In genomic region chr11:79192836-79193235, GRCh38 we compare ENCODE assay signal across 24 cellular contexts.
"Had no signal": no experiment of that assay in that cellular context is flagged by ENCODE, and none has a peak within 500 bp of the region (broad histone marks: within the 10 kb centered on the region; RNA-seq: fewer than 3 reads in every experiment).

No MANE protein-coding gene starts in this region.

- DNase-seq: colonic mucosa; cortex of kidney; dermis blood vessel endothelial cell; dorsolateral prefrontal cortex; effector CD4-positive, alpha-beta T cell; effector CD8-positive, alpha-beta T cell; effector memory CD4-positive, alpha-beta T cell; effector memory CD8-positive, alpha-beta T cell; endodermal cell; erythroblast; esophagus squamous epithelium; foreskin fibroblast; foreskin keratinocyte; foreskin melanocyte; gastrocnemius medialis; glutamatergic neuron; head of caudate nucleus; heart left ventricle; heart right ventricle had no signal

- H3K27me3 ChIP-seq: colonic mucosa, dorsolateral prefrontal cortex, esophagus muscularis mucosa, esophagus squamous epithelium, foreskin keratinocyte, gastrocnemius medialis, gastroesophageal sphincter, heart left ventricle, heart right ventricle had no signal

- H3K4me1 ChIP-seq: colonic mucosa, esophagus muscularis mucosa, gastrocnemius medialis, gastroesophageal sphincter, heart left ventricle, heart right ventricle had no signal

- ATAC-seq: effector memory CD8-positive, alpha-beta T cell; esophagus mucosa; foreskin keratinocyte; gastrocnemius medialis; gastroesophageal sphincter; heart left ventricle; heart right ventricle had no signal

- H3K27ac ChIP-seq: colonic mucosa, coronary artery, dorsolateral prefrontal cortex, epithelial cell of prostate, esophagus muscularis mucosa, esophagus squamous epithelium, foreskin keratinocyte, gastrocnemius medialis, gastroesophageal sphincter, heart left ventricle, heart right ventricle had no signal

- H3K4me3 ChIP-seq: colonic mucosa, coronary artery, dorsolateral prefrontal cortex, esophagus muscularis mucosa, esophagus squamous epithelium, gastrocnemius medialis, gastroesophageal sphincter, heart left ventricle, heart right ventricle had no signal

- H3K36me3 ChIP-seq: colonic mucosa, esophagus muscularis mucosa, esophagus squamous epithelium, gastrocnemius medialis, gastroesophageal sphincter, heart left ventricle, heart right ventricle had no signal

- H3K9me3 ChIP-seq: colonic mucosa, gastrocnemius medialis had no signal
